Comparison of ENCODE assay signal across 8 cellular contexts in the genomic region with DNA sequence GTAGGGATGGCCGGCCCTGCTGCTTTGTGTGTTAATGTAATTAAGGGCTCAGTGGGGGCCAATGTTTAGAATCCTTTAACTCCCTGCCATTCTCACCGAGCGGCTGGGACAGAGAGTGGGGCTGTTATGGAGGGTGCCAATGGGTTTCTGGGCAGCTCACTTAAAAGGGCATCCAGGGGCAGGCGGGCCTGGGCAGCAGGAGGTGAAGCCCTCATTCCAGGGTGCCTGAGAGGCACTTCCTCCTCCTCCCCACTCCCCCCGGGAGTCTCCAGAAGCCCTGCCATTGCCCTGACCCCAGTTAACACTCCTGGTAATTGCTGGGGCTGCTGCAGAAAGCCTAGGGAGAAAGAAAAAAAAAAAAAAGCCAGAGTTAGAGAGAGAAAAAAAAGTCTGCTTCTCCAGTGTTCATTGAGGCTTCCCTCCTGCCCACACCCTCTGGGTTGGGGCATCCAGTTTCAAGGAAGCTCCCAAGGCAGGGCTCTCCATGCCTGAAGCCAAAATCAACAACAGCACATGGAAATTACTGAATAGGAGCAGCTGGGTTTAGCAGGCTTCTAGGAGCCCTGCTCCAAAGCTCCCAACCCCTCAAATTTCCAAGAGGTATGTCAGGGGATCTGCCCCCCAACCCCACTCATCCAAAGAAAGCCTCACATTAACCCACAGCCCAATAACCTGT. TPM values are rescaled to one million over a fixed set of nuclear protein-coding genes. Genes with fewer than 3 reads are reported as not detected.
A peak's percentile ranks its signal among the peaks of the same experiment; 100 is the strongest.
DNase-seq lines count a peak whose midpoint lies in the region; ATAC-seq and TF ChIP-seq lines count a peak whose summit lies in the region.

No MANE protein-coding gene starts in this region.

- no peaks in the 10 kb centered on the region for H3K27me3 ChIP-seq in mesenchymal stem cell (ENCODE audit: control insufficient read depth in 1 of 2, insufficient read depth in 1 of 2, low read length in 2 of 2)

- TF ChIP-seq POLR2A in GM18505 (IDR thresholded peaks at IDR 0.05; ENCODE audit: borderline replicate concordance, extremely low read depth, insufficient read depth, insufficient read length): no peak

- peak; percentile 76 for DNase-seq in AG08396 (ENCODE audit: low spot score)
- peak; percentile 68 for DNase-seq in NCI-H2081 treated with DMSO at 0.1 percent for 48 hours (lab: John Stamatoyannopoulos, UW)
- no peak for DNase-seq in chondrocyte (ENCODE audit: low spot score)
- DNase-seq in mesenchymal stem cell: no peak
- DNase-seq in NOMO-1 treated with dmso at 0.1 percent for 144 hours (lab: John Stamatoyannopoulos, UW; ENCODE audit: unreplicated experiment): no peak

- H3K36me3 Mint-ChIP-seq in chondrocyte (ENCODE audit: low read depth): peaks cover 2% of the 10 kb centered on the region

- peak overlapping the region in 1 of 2 experiments; percentile 14 for H2BK12ac ChIP-seq in mesenchymal stem cell (ENCODE audit: low read length in 2 of 2)

- no peak overlapping the region for H3K4me3 ChIP-seq in mesenchymal stem cell (ENCODE audit: insufficient read depth in 1 of 2, low read depth in 1 of 2, low read length in 2 of 2)

- H3K4me1 Mint-ChIP-seq in chondrocyte (ENCODE audit: low read depth): peaks cover 44% of the 10 kb centered on the region

- H3K27me3 Mint-ChIP-seq in chondrocyte (ENCODE audit: low read depth): no peaks in the 10 kb centered on the region

- TF ChIP-seq CTCF in chondrocyte (IDR thresholded peaks at IDR 0.05): no peak

- H3K27ac Mint-ChIP-seq in chondrocyte (ENCODE audit: unreplicated experiment): peak overlapping the region; percentile 83

- H2AFZ ChIP-seq in mesenchymal stem cell (ENCODE audit: low read depth, low read length): no peak overlapping the region

- H3K14ac ChIP-seq in mesenchymal stem cell (ENCODE audit: low read length in 2 of 2): peak overlapping the region; percentile 26

- peak overlapping the region; percentile 35 for H3K27ac ChIP-seq in mesenchymal stem cell (ENCODE audit: low read length, poor library complexity, severe bottlenecking)

- H4K8ac ChIP-seq in mesenchymal stem cell (ENCODE audit: low read length): no peak overlapping the region

- H4K91ac ChIP-seq in mesenchymal stem cell (ENCODE audit: low read length): peak overlapping the region; percentile 66

- H2BK120ac ChIP-seq in mesenchymal stem cell (ENCODE audit: low read depth, low read length): peak overlapping the region; percentile 24

- no peak overlapping the region for H2BK5ac ChIP-seq in mesenchymal stem cell (ENCODE audit: low read depth, low read length, poor library complexity, severe bottlenecking)

- peak overlapping the region; percentile 63 to 78 for H3K18ac ChIP-seq in mesenchymal stem cell (ENCODE audit: low read depth in 1 of 2, low read length in 2 of 2)

- H3K9me3 Mint-ChIP-seq in chondrocyte (ENCODE audit: low read depth): no peaks in the 10 kb centered on the region

- H3K9ac ChIP-seq in mesenchymal stem cell (ENCODE audit: low read length): peak overlapping the region; percentile 1

- no peaks in the 10 kb centered on the region for H3K9me3 ChIP-seq in mesenchymal stem cell (ENCODE audit: control insufficient read depth, low read length)

- H2BK15ac ChIP-seq in mesenchymal stem cell (ENCODE audit: low read depth, poor library complexity, severe bottlenecking): no peak overlapping the region

- 7% methylated on average over 2 of the region's 5 CpGs for WGBS in mesenchymal stem cell

- ATAC-seq in GM18505 (IDR thresholded peaks at IDR 0.05; ENCODE audit: unreplicated experiment) (no peak), GM18519 (IDR thresholded peaks at IDR 0.05; ENCODE audit: low FRiP score, unreplicated experiment) (no peak), HG02642 (IDR thresholded peaks at IDR 0.05; ENCODE audit: poor library complexity, unreplicated experiment) (no peak)

- peak overlapping the region; percentile 19 for H3K4me2 ChIP-seq in mesenchymal stem cell (ENCODE audit: low read length, poor library complexity, severe bottlenecking)

- H3K4ac ChIP-seq in mesenchymal stem cell (ENCODE audit: low read depth in 1 of 2, low read length in 2 of 2): peak overlapping the region; percentile 5 to 25

- peaks cover 29% of the 10 kb centered on the region for H3K79me1 ChIP-seq in mesenchymal stem cell (replicated peaks; ENCODE audit: low read length, poor library complexity, severe bottlenecking)

- H3K4me3 Mint-ChIP-seq in chondrocyte (ENCODE audit: unreplicated experiment): no peak overlapping the region

- peaks cover 38% of the 10 kb centered on the region for H3K4me1 ChIP-seq in mesenchymal stem cell (ENCODE audit: control insufficient read depth, insufficient read depth, low read depth, low read length)

- H2AK5ac ChIP-seq in mesenchymal stem cell (ENCODE audit: low read length, severe bottlenecking): peak overlapping the region; percentile 52

- H3K36me3 ChIP-seq in mesenchymal stem cell (ENCODE audit: control insufficient read depth in 1 of 2, insufficient read depth in 2 of 2, low read depth in 1 of 2, low read length in 2 of 2): peaks cover 3 to 6% of the 10 kb centered on the region in 2 experiments

- H3K23ac ChIP-seq in mesenchymal stem cell (ENCODE audit: low read length in 2 of 2): peak overlapping the region in 1 of 2 experiments; percentile 16

RNA-seq across cellular contexts. Expression of gene CUEDC1, which starts 28.0 kb away (rescaled TPM):
- total RNA-seq in chondrocyte: 32.9 to 47.7 TPM (median 41.9 TPM) in 3 replicates
- polyA plus RNA-seq in mesenchymal stem cell (2013, experiment 1 of 2): 23.1 TPM
- polyA plus RNA-seq in mesenchymal stem cell (2013, experiment 2 of 2): 22.1 TPM

Comparison
In these comparisons a context has a peak if more than half of its experiments do, and no peak if none do; other contexts are left out.
1. DNase-seq: peak in AG08396 (single experiment) and NCI-H2081 treated with DMSO at 0.1 percent for 48 hours (single experiment); none in chondrocyte (single experiment), mesenchymal stem cell (single experiment) and NOMO-1 treated with dmso at 0.1 percent for 144 hours (single experiment).